In the genomic region with DNA sequence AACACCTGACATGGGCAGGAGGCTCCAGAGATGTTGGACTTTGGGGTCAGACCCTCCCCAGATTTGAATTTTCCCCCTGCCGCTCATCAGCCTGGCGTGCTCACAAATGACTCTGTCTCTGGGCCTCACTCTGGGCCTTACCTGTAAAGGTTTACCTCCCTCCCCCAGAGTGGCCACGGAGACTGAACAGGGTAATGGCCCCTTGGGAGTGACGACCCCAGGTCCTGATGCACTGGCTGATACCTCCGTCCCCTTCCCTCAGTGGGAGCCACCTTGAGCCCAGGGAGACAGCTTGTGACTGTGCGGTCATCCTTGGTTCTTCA, we compare ENCODE assay signal across 23 cellular contexts. TPM values are rescaled to one million over a fixed set of nuclear protein-coding genes. Genes with fewer than 3 reads are reported as not detected.
"Had no signal": no experiment of that assay in that cellular context is flagged by ENCODE, and none has a peak within 500 bp of the region (broad histone marks: within the 10 kb centered on the region; RNA-seq: fewer than 3 reads in every experiment).

No MANE protein-coding gene starts in this region.

- H3K4me2 ChIP-seq: hepatocyte had no signal

- H3K36me3 Mint-ChIP-seq: activated naive CD4-positive, alpha-beta T cell treated with anti-CD3 and anti-CD28 coated beads, Interleukin-2, amount 50 U/mL, for 24 hours had no signal

- FAIRE-seq: small intestine had no signal

- H3K4me3 Mint-ChIP-seq: activated CD4-positive, alpha-beta T cell treated with anti-CD3 and anti-CD28 coated beads, Interleukin-2, amount 10 ng/mL, durations not matched to agents 7 days and 5 days; activated naive CD4-positive, alpha-beta T cell treated with anti-CD3 and anti-CD28 coated beads, Interleukin-2, amount 50 U/mL, for 24 hours; mesothelial cell of epicardium had no signal

- DNase-seq: activated CD4-positive, alpha-beta T cell treated with anti-CD3 and anti-CD28 coated beads, Interleukin-2, amount 10 ng/mL, durations not matched to agents 7 days and 5 days; activated CD4-positive, CD25-positive, alpha-beta regulatory T cell; activated CD8-positive, alpha-beta memory T cell treated with anti-CD3 and anti-CD28 coated beads, Interleukin-2, amount 50 U/mL, for 48 hours; activated gamma-delta T cell; cerebellar nuclear complex; effector CD4-positive, alpha-beta T cell; left colon; nucleus accumbens; stimulated activated CD4-positive, alpha-beta T cell treated with anti-CD3 and anti-CD28 coated beads, Interleukin-15, amount 100 ng/mL, for 24 hours; stimulated activated CD4-positive, alpha-beta T cell treated with anti-CD3 and anti-CD28 coated beads, Interleukin-2, amount 100 ng/mL, for 48 hours; T-helper 9 cell had no signal

- H3K36me3 ChIP-seq: ascending aorta, breast epithelium, gastrocnemius medialis, thoracic aorta had no signal

- H3K27me3 Mint-ChIP-seq: activated CD4-positive, alpha-beta T cell treated with anti-CD3 and anti-CD28 coated beads, Interleukin-2, amount 10 ng/mL, durations not matched to agents 7 days and 5 days; activated naive CD4-positive, alpha-beta T cell treated with anti-CD3 and anti-CD28 coated beads, Interleukin-2, amount 50 U/mL, for 24 hours had no signal

- H3K9me3 Mint-ChIP-seq: activated CD4-positive, alpha-beta T cell treated with anti-CD3 and anti-CD28 coated beads, Interleukin-2, amount 10 ng/mL, durations not matched to agents 7 days and 5 days; activated naive CD4-positive, alpha-beta T cell treated with anti-CD3 and anti-CD28 coated beads, Interleukin-2, amount 50 U/mL, for 24 hours; mesothelial cell of epicardium; nephron had no signal

- H3K27me3 ChIP-seq: ascending aorta, breast epithelium, gastrocnemius medialis, hepatocyte had no signal

- H2AFZ ChIP-seq: hepatocyte had no signal

- H3K9me3 ChIP-seq: ascending aorta, breast epithelium, gastrocnemius medialis, thoracic aorta had no signal

- H3K4me3 ChIP-seq: ascending aorta, breast epithelium, gastrocnemius medialis, hepatocyte, lung, thoracic aorta had no signal

- H3K4me1 Mint-ChIP-seq: activated CD4-positive, alpha-beta T cell treated with anti-CD3 and anti-CD28 coated beads, Interleukin-2, amount 10 ng/mL, durations not matched to agents 7 days and 5 days; activated naive CD4-positive, alpha-beta T cell treated with anti-CD3 and anti-CD28 coated beads, Interleukin-2, amount 50 U/mL, for 24 hours; mesothelial cell of epicardium had no signal

- H3K27ac ChIP-seq: ascending aorta, hepatocyte had no signal

- H3K27ac Mint-ChIP-seq: activated CD4-positive, alpha-beta T cell treated with anti-CD3 and anti-CD28 coated beads, Interleukin-2, amount 10 ng/mL, durations not matched to agents 7 days and 5 days; activated naive CD4-positive, alpha-beta T cell treated with anti-CD3 and anti-CD28 coated beads, Interleukin-2, amount 50 U/mL, for 24 hours; mesothelial cell of epicardium had no signal

- ATAC-seq: esophagus mucosa, gastrocnemius medialis had no signal

RNA-seq across cellular contexts. Expression of a gene that starts 23.9 kb away (rescaled TPM):
- total RNA-seq: activated CD4-positive, alpha-beta T cell treated with anti-CD3 and anti-CD28 coated beads, Interleukin-2, amount 10 ng/mL, durations not matched to agents 7 days and 5 days; ascending aorta; esophagus mucosa; mesothelial cell of epicardium; thoracic aorta; ureter had no signal
